In the genomic region with DNA sequence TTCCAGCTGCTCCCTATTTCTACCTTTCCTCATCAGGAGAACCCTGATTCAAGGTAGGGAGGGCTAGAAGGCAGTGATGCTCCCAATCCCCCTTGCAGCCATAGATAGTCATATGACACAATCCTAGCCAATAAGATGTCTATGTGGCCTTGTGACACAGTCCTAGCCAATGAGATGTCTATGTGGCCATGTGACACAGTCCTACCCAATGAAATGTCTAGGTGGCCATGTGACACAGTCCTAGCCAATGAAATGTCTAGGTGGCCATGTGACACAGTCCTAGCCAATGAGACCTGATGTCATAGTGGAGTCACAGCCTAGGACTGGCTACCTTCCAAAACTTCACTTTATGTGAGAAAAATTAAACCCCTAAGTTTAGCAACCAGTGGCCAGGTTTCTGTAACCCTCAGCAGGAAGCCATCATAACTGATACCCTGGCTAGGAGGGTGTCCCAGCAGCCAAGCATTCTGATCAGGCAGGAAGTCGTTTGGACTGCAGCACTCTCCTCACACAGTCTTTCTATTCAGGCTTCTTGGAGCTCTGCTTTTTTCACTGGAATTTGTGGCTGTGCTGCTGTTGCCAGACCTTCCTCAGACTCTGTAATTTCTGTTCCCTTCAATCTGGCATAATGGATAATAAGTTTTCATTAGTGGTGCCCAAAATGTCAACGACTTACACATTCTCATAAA, we compare ENCODE assay signal across 29 cellular contexts.
DNase-seq lines count a peak whose midpoint lies in the region; ATAC-seq, FAIRE-seq and TF ChIP-seq lines count a peak whose summit lies in the region.
"Had no signal": no experiment of that assay in that cellular context is flagged by ENCODE, and none has a peak within 500 bp of the region (broad histone marks: within the 10 kb centered on the region; RNA-seq: fewer than 3 reads in every experiment).

No MANE protein-coding gene starts in this region.

- H3K4me1 Mint-ChIP-seq in WTC11, result no peaks in the 10 kb centered on the region
- H3K4me1 Mint-ChIP-seq: neural crest cell had no signal

- no peak overlapping the region for H3K4me3 Mint-ChIP-seq in WTC11
- H3K4me3 Mint-ChIP-seq: neural crest cell; stimulated activated naive CD8-positive, alpha-beta T cell treated with anti-CD3 and anti-CD28 coated beads, Interleukin-15, Interleukin-2, amounts not matched to agents 100 ng/mL and 50 ng/mL, for 24 hours had no signal

- no peak for TF ChIP-seq EP300 in A549 (IDR thresholded peaks at IDR 0.05)

- no peak for ATAC-seq in A549
- no peak for ATAC-seq in WTC11
- no peak for ATAC-seq in GM19463 (IDR thresholded peaks at IDR 0.05; ENCODE audit: unreplicated experiment)

- POLR2A ChIA-PET in A549 (lab: Yijun Ruan, JAX) (no interaction called here), WTC11 (lab: Charles Lee) (no interaction called here)

- no peak for DNase-seq in A549 (ENCODE audit: low read depth in 1 of 2, low spot score in 1 of 2)
- DNase-seq in GM03348 (ENCODE audit: low spot score), result peak; percentile 20
- DNase-seq in WTC11 (ENCODE audit: low spot score), result no peak
- peak; percentile 3 for DNase-seq in foreskin melanocyte
- DNase-seq in cortex of kidney (lab: John Stamatoyannopoulos, UW), result no peak
- DNase-seq in stimulated activated CD4-positive, alpha-beta T cell treated with anti-CD3 and anti-CD28 coated beads, Interleukin-2, amount 100 ng/mL, for 48 hours, result no peak
- DNase-seq: activated CD4-positive, alpha-beta T cell treated with anti-CD3 and anti-CD28 coated beads, Interleukin-2, amount 50 U/mL, for 48 hours; activated CD4-positive, CD25-positive, alpha-beta regulatory T cell; activated naive CD4-positive, alpha-beta T cell treated with anti-CD3 and anti-CD28 coated beads, Interleukin-2, amount 50 U/mL, for 16 hours; amniotic stem cell; Caco-2; colonic mucosa; DMS79 treated with DMSO at 0.1 percent for 48 hours; effector memory CD4-positive, alpha-beta T cell; erythroblast; heart right ventricle; MG63; NCI-H1417; NCI-H2081; NCI-H748 treated with DMSO at 0.1 percent for 48 hours; Peyer's patch; T-helper 1 cell had no signal

- no peaks in the 10 kb centered on the region for H3K9me3 ChIP-seq in A549
- H3K9me3 ChIP-seq: Caco-2, colonic mucosa, heart right ventricle, MG63, Peyer's patch had no signal

- peaks cover 26% of the 10 kb centered on the region for H3K9me3 Mint-ChIP-seq in WTC11

- no peaks in the 10 kb centered on the region for H3K4me1 ChIP-seq in A549
- H3K4me1 ChIP-seq: Caco-2, colonic mucosa, Peyer's patch had no signal

- H3K4me3 ChIP-seq in A549, result no peak overlapping the region
- H3K4me3 ChIP-seq: colonic mucosa, heart right ventricle, MG63, Peyer's patch had no signal

- 18% methylated on average over 2 of the region's 2 CpGs for WGBS in A549 (ENCODE audit: missing lambda C conversion rate)

- H3K4me2 ChIP-seq in A549, result no peak overlapping the region

- H3K27ac Mint-ChIP-seq in WTC11, result no peak overlapping the region
- H3K27ac Mint-ChIP-seq: stimulated activated naive CD8-positive, alpha-beta T cell treated with anti-CD3 and anti-CD28 coated beads, Interleukin-15, Interleukin-2, amounts not matched to agents 100 ng/mL and 50 ng/mL, for 24 hours had no signal

- no peaks in the 10 kb centered on the region for H3K36me3 Mint-ChIP-seq in WTC11

- FAIRE-seq in A549 (lab: Jason Lieb, UNC), result no peak
- FAIRE-seq: bronchial epithelial cell, GM12891, H1 had no signal

- H3K27ac ChIP-seq in A549, result no peak overlapping the region
- H3K27ac ChIP-seq: C4-2B, colonic mucosa, heart right ventricle, Peyer's patch had no signal

- TF ChIP-seq CTCF in A549 (IDR thresholded peaks at IDR 0.05) (no peak), WTC11 (IDR thresholded peaks at IDR 0.05) (no peak)

- no peaks in the 10 kb centered on the region; the same call in 1 of the 2 replicates for H3K27me3 Mint-ChIP-seq in WTC11 (ENCODE audit: low read depth)
- H3K27me3 Mint-ChIP-seq: stimulated activated naive CD8-positive, alpha-beta T cell treated with anti-CD3 and anti-CD28 coated beads, Interleukin-15, Interleukin-2, amounts not matched to agents 100 ng/mL and 50 ng/mL, for 24 hours had no signal

- TF ChIP-seq RAD21 in A549 (conservative IDR thresholded peaks at IDR 0.05 in 1 of 2, IDR thresholded peaks at IDR 0.05 in 1 of 2), result no peak

- TF ChIP-seq POLR2A in A549 (IDR thresholded peaks at IDR 0.05; ENCODE audit: low read length), result no peak

- CTCF ChIA-PET in A549 (lab: Yijun Ruan, JAX) (no interaction called here), WTC11 (lab: Charles Lee) (interaction anchor here (1.7 kb wide), 1 partner anchor 47 kb away, joined by 4 read pairs; no protein-coding TSS in a partner anchor)

TF ChIP-seq in A549, 52 proteins besides CTCF, POLR2A, EP300 and RAD21:
- TF ChIP-seq HOXB5 (CRISPR knock-in tag; IDR thresholded peaks at IDR 0.05), result no peak
- TF ChIP-seq, protein P1, sequence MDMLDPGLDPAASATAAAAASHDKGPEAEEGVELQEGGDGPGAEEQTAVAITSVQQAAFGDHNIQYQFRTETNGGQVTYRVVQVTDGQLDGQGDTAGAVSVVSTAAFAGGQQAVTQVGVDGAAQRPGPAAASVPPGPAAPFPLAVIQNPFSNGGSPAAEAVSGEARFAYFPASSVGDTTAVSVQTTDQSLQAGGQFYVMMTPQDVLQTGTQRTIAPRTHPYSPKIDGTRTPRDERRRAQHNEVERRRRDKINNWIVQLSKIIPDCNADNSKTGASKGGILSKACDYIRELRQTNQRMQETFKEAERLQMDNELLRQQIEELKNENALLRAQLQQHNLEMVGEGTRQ (IDR thresholded peaks at IDR 0.05), result peak; percentile 70
- TF ChIP-seq HDAC2 (IDR thresholded peaks at IDR 0.05), result no peak
- TF ChIP-seq, protein P2, sequence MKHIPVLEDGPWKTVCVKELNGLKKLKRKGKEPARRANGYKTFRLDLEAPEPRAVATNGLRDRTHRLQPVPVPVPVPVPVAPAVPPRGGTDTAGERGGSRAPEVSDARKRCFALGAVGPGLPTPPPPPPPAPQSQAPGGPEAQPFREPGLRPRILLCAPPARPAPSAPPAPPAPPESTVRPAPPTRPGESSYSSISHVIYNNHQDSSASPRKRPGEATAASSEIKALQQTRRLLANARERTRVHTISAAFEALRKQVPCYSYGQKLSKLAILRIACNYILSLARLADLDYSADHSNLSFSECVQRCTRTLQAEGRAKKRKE (CRISPR knock-in tag; IDR thresholded peaks at IDR 0.05; ENCODE audit: low read depth), result no peak

TF ChIP-seq in WTC11, 78 proteins besides CTCF, POLR2A, EP300 and RAD21 (continues in another document):
- peak; percentile 27; the same call in 1 of the 2 replicates for TF ChIP-seq USF1 (CRISPR knock-in tag; IDR thresholded peaks at IDR 0.05)
- TF ChIP-seq, protein P3, sequence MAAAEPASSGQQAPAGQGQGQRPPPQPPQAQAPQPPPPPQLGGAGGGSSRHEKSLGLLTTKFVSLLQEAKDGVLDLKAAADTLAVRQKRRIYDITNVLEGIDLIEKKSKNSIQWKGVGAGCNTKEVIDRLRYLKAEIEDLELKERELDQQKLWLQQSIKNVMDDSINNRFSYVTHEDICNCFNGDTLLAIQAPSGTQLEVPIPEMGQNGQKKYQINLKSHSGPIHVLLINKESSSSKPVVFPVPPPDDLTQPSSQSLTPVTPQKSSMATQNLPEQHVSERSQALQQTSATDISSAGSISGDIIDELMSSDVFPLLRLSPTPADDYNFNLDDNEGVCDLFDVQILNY (CRISPR knock-in tag; IDR thresholded peaks at IDR 0.05), result no peak
- TF ChIP-seq, protein P4, sequence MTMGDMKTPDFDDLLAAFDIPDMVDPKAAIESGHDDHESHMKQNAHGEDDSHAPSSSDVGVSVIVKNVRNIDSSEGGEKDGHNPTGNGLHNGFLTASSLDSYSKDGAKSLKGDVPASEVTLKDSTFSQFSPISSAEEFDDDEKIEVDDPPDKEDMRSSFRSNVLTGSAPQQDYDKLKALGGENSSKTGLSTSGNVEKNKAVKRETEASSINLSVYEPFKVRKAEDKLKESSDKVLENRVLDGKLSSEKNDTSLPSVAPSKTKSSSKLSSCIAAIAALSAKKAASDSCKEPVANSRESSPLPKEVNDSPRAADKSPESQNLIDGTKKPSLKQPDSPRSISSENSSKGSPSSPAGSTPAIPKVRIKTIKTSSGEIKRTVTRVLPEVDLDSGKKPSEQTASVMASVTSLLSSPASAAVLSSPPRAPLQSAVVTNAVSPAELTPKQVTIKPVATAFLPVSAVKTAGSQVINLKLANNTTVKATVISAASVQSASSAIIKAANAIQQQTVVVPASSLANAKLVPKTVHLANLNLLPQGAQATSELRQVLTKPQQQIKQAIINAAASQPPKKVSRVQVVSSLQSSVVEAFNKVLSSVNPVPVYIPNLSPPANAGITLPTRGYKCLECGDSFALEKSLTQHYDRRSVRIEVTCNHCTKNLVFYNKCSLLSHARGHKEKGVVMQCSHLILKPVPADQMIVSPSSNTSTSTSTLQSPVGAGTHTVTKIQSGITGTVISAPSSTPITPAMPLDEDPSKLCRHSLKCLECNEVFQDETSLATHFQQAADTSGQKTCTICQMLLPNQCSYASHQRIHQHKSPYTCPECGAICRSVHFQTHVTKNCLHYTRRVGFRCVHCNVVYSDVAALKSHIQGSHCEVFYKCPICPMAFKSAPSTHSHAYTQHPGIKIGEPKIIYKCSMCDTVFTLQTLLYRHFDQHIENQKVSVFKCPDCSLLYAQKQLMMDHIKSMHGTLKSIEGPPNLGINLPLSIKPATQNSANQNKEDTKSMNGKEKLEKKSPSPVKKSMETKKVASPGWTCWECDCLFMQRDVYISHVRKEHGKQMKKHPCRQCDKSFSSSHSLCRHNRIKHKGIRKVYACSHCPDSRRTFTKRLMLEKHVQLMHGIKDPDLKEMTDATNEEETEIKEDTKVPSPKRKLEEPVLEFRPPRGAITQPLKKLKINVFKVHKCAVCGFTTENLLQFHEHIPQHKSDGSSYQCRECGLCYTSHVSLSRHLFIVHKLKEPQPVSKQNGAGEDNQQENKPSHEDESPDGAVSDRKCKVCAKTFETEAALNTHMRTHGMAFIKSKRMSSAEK (CRISPR knock-in tag; IDR thresholded peaks at IDR 0.05; ENCODE audit: borderline replicate concordance), result no peak
- TF ChIP-seq, protein P5, sequence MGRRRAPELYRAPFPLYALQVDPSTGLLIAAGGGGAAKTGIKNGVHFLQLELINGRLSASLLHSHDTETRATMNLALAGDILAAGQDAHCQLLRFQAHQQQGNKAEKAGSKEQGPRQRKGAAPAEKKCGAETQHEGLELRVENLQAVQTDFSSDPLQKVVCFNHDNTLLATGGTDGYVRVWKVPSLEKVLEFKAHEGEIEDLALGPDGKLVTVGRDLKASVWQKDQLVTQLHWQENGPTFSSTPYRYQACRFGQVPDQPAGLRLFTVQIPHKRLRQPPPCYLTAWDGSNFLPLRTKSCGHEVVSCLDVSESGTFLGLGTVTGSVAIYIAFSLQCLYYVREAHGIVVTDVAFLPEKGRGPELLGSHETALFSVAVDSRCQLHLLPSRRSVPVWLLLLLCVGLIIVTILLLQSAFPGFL (CRISPR knock-in tag; IDR thresholded peaks at IDR 0.05; ENCODE audit: borderline replicate concordance), result no peak

Comparison
In these comparisons a context has a peak if more than half of its experiments do, and no peak if none do; other contexts are left out.
1. DNase-seq: peak in GM03348 (single experiment) and foreskin melanocyte (single experiment); none in A549 (0 of 2), WTC11 (single experiment), cortex of kidney (single experiment) and stimulated activated CD4-positive, alpha-beta T cell treated with anti-CD3 and anti-CD28 coated beads, Interleukin-2, amount 100 ng/mL, for 48 hours (0 of 2).